Comparison of ENCODE assay signal across 1 cellular context in genomic region chr7:33926535-33926934, GRCh38.
TF ChIP-seq lines count a peak whose summit lies in the region.

No MANE protein-coding gene starts in this region.

TF ChIP-seq in IMR-90, 13 proteins besides CTCF, POLR2A, EP300 and RAD21:
- TF ChIP-seq RCOR1 (IDR thresholded peaks at IDR 0.05; ENCODE audit: insufficient replicate concordance, low read length) (no peak), RFX5 (IDR thresholded peaks at IDR 0.05; ENCODE audit: low read depth, low read length) (no peak), FOS (IDR thresholded peaks at IDR 0.05; ENCODE audit: low read depth, low read length) (no peak)
